1 cellular context compared by ENCODE assay signal in genomic region chr9:128723866-128724743, GRCh38.
A peak's percentile ranks its signal among the peaks of the same experiment; 100 is the strongest.
TF ChIP-seq lines count a peak whose summit lies in the region.

A gene with protein sequence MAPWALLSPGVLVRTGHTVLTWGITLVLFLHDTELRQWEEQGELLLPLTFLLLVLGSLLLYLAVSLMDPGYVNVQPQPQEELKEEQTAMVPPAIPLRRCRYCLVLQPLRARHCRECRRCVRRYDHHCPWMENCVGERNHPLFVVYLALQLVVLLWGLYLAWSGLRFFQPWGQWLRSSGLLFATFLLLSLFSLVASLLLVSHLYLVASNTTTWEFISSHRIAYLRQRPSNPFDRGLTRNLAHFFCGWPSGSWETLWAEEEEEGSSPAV (minus strand): TSS chr9:128724127. CDS start chr9:128724093, 34 bp downstream.

TF ChIP-seq in K562, 482 proteins besides CTCF, POLR2A, EP300 and RAD21 (continued from another document and continues in another):
- TF ChIP-seq, protein P1, sequence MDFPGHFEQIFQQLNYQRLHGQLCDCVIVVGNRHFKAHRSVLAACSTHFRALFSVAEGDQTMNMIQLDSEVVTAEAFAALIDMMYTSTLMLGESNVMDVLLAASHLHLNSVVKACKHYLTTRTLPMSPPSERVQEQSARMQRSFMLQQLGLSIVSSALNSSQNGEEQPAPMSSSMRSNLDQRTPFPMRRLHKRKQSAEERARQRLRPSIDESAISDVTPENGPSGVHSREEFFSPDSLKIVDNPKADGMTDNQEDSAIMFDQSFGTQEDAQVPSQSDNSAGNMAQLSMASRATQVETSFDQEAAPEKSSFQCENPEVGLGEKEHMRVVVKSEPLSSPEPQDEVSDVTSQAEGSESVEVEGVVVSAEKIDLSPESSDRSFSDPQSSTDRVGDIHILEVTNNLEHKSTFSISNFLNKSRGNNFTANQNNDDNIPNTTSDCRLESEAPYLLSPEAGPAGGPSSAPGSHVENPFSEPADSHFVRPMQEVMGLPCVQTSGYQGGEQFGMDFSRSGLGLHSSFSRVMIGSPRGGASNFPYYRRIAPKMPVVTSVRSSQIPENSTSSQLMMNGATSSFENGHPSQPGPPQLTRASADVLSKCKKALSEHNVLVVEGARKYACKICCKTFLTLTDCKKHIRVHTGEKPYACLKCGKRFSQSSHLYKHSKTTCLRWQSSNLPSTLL (IDR thresholded peaks at IDR 0.05): 0 out of 2 replicates have a peak, but pooled peaks have one; percentile 30
- TF ChIP-seq PCBP1 (IDR thresholded peaks at IDR 0.05; ENCODE audit: low read depth, low read length, poor library complexity, severe bottlenecking): peak; percentile 55
- TF ChIP-seq KDM2B (CRISPR knock-in tag; IDR thresholded peaks at IDR 0.05): no peak
- TF ChIP-seq HDAC1 (IDR thresholded peaks at IDR 0.05): peak in 1 of 2 experiments; percentile 72; a peak in 2 of 4 replicates
- peak; percentile 71 for TF ChIP-seq RB1 (IDR thresholded peaks at IDR 0.05; ENCODE audit: low read depth)
- TF ChIP-seq RNF2 (IDR thresholded peaks at IDR 0.05): no peak; the same call in 1 of the 2 replicates
- TF ChIP-seq SP1 (CRISPR knock-in tag; IDR thresholded peaks at IDR 0.05): peak; percentile 96
- peak; percentile 46 for TF ChIP-seq HNRNPLL (IDR thresholded peaks at IDR 0.05; ENCODE audit: low read depth, low read length, poor library complexity, severe bottlenecking)
- TF ChIP-seq, protein P2, sequence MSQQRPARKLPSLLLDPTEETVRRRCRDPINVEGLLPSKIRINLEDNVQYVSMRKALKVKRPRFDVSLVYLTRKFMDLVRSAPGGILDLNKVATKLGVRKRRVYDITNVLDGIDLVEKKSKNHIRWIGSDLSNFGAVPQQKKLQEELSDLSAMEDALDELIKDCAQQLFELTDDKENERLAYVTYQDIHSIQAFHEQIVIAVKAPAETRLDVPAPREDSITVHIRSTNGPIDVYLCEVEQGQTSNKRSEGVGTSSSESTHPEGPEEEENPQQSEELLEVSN (IDR thresholded peaks at IDR 0.05; ENCODE audit: borderline replicate concordance in 1 of 2, extremely low read depth in 1 of 2, insufficient read depth in 1 of 2, insufficient read length in 1 of 2, low read depth in 1 of 2, low read length in 1 of 2, poor library complexity in 1 of 2, severe bottlenecking in 1 of 2): peak; percentile 35 to 72
- 0 out of 2 replicates have a peak, but pooled peaks have one; percentile 22 for TF ChIP-seq MEF2D (tag; conservative IDR thresholded peaks at IDR 0.05; ENCODE audit: low read depth)
- peak; percentile 92 for TF ChIP-seq CHD1 (IDR thresholded peaks at IDR 0.05; ENCODE audit: low read length)
- TF ChIP-seq ZFX (CRISPR knock-in tag; IDR thresholded peaks at IDR 0.05): peak; percentile 47
- TF ChIP-seq, protein P3, sequence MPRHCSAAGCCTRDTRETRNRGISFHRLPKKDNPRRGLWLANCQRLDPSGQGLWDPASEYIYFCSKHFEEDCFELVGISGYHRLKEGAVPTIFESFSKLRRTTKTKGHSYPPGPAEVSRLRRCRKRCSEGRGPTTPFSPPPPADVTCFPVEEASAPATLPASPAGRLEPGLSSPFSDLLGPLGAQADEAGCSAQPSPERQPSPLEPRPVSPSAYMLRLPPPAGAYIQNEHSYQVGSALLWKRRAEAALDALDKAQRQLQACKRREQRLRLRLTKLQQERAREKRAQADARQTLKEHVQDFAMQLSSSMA (CRISPR knock-in tag; IDR thresholded peaks at IDR 0.05): 0 out of 2 replicates have a peak, but pooled peaks have one; percentile 66
- TF ChIP-seq, protein P4, sequence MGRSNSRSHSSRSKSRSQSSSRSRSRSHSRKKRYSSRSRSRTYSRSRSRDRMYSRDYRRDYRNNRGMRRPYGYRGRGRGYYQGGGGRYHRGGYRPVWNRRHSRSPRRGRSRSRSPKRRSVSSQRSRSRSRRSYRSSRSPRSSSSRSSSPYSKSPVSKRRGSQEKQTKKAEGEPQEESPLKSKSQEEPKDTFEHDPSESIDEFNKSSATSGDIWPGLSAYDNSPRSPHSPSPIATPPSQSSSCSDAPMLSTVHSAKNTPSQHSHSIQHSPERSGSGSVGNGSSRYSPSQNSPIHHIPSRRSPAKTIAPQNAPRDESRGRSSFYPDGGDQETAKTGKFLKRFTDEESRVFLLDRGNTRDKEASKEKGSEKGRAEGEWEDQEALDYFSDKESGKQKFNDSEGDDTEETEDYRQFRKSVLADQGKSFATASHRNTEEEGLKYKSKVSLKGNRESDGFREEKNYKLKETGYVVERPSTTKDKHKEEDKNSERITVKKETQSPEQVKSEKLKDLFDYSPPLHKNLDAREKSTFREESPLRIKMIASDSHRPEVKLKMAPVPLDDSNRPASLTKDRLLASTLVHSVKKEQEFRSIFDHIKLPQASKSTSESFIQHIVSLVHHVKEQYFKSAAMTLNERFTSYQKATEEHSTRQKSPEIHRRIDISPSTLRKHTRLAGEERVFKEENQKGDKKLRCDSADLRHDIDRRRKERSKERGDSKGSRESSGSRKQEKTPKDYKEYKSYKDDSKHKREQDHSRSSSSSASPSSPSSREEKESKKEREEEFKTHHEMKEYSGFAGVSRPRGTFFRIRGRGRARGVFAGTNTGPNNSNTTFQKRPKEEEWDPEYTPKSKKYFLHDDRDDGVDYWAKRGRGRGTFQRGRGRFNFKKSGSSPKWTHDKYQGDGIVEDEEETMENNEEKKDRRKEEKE (IDR thresholded peaks at IDR 0.05; ENCODE audit: borderline replicate concordance in 1 of 2, control insufficient read depth in 1 of 2, low read depth in 2 of 2, low read length in 1 of 2): 0 out of 4 replicates have a peak, but pooled peaks have one; percentile 40 to 45
- TF ChIP-seq RBBP5 (IDR thresholded peaks at IDR 0.05; ENCODE audit: borderline replicate concordance, insufficient read depth, low read length, poor library complexity, severe bottlenecking): peak; percentile 37
- no peak for TF ChIP-seq ZNF3 (CRISPR knock-in tag; IDR thresholded peaks at IDR 0.05)
- TF ChIP-seq HDAC2 (IDR thresholded peaks at IDR 0.05): peak; percentile 99
- no peak for TF ChIP-seq HEY1 (CRISPR knock-in tag; IDR thresholded peaks at IDR 0.05; ENCODE audit: borderline replicate concordance)
- TF ChIP-seq FOXP1 (CRISPR knock-in tag; IDR thresholded peaks at IDR 0.05): peak; percentile 10; the same call in 1 of the 2 replicates
- no peak for TF ChIP-seq SMAD1 (IDR thresholded peaks at IDR 0.05; ENCODE audit: low read depth, low read length, partially characterized antibody)
- TF ChIP-seq MCM5 (IDR thresholded peaks at IDR 0.05; ENCODE audit: low read depth): no peak
- no peak for TF ChIP-seq HMG20B (CRISPR knock-in tag; IDR thresholded peaks at IDR 0.05)
- TF ChIP-seq NONO (IDR thresholded peaks at IDR 0.05; ENCODE audit: low read depth in 2 of 2, low read length in 1 of 2): peak in 1 of 2 experiments; percentile 50; a peak in 1 of 4 replicates
- TF ChIP-seq FUS (optimal IDR thresholded peaks at IDR 0.05; ENCODE audit: low read depth, low read length): peak; percentile 21
- peak; percentile 33 for TF ChIP-seq NEUROD1 (IDR thresholded peaks at IDR 0.05; ENCODE audit: borderline replicate concordance, low read depth, low read length, partially characterized antibody)
- TF ChIP-seq PTTG1 (tag; IDR thresholded peaks at IDR 0.05; ENCODE audit: low read depth): no peak
- TF ChIP-seq NR4A1 (CRISPR knock-in tag; IDR thresholded peaks at IDR 0.05): no peak
- no peak for TF ChIP-seq NR4A1 (tag; IDR thresholded peaks at IDR 0.05)
- peak; percentile 34; the same call in 1 of the 2 replicates for TF ChIP-seq NFATC3 (IDR thresholded peaks at IDR 0.05)
- TF ChIP-seq ARNT (IDR thresholded peaks at IDR 0.05): peak in 1 of 2 experiments; percentile 63; a peak in 1 of 4 replicates
- TF ChIP-seq NCOA4 (IDR thresholded peaks at IDR 0.05; ENCODE audit: partially characterized antibody): peak; percentile 85
- peak; percentile 72; the same call in 1 of the 2 replicates for TF ChIP-seq MIER1 (IDR thresholded peaks at IDR 0.05; ENCODE audit: low read depth)
- no peak; the same call in 1 of the 2 replicates for TF ChIP-seq ZNF830 (CRISPR knock-in tag; IDR thresholded peaks at IDR 0.05)
- TF ChIP-seq, protein P5, sequence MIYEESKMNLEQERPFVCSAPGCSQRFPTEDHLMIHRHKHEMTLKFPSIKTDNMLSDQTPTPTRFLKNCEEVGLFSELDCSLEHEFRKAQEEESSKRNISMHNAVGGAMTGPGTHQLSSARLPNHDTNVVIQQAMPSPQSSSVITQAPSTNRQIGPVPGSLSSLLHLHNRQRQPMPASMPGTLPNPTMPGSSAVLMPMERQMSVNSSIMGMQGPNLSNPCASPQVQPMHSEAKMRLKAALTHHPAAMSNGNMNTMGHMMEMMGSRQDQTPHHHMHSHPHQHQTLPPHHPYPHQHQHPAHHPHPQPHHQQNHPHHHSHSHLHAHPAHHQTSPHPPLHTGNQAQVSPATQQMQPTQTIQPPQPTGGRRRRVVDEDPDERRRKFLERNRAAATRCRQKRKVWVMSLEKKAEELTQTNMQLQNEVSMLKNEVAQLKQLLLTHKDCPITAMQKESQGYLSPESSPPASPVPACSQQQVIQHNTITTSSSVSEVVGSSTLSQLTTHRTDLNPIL (CRISPR knock-in tag; IDR thresholded peaks at IDR 0.05): no peak
- peak; percentile 73 for TF ChIP-seq GABPA (tag; conservative IDR thresholded peaks at IDR 0.05; ENCODE audit: low read depth)
- TF ChIP-seq, protein P6, sequence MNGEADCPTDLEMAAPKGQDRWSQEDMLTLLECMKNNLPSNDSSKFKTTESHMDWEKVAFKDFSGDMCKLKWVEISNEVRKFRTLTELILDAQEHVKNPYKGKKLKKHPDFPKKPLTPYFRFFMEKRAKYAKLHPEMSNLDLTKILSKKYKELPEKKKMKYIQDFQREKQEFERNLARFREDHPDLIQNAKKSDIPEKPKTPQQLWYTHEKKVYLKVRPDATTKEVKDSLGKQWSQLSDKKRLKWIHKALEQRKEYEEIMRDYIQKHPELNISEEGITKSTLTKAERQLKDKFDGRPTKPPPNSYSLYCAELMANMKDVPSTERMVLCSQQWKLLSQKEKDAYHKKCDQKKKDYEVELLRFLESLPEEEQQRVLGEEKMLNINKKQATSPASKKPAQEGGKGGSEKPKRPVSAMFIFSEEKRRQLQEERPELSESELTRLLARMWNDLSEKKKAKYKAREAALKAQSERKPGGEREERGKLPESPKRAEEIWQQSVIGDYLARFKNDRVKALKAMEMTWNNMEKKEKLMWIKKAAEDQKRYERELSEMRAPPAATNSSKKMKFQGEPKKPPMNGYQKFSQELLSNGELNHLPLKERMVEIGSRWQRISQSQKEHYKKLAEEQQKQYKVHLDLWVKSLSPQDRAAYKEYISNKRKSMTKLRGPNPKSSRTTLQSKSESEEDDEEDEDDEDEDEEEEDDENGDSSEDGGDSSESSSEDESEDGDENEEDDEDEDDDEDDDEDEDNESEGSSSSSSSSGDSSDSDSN (IDR thresholded peaks at IDR 0.05; ENCODE audit: borderline replicate concordance in 1 of 2, low read depth in 2 of 2, low read length in 2 of 2): no peak
- peak; percentile 59 for TF ChIP-seq TOE1 (IDR thresholded peaks at IDR 0.05; ENCODE audit: borderline replicate concordance)
- no peak for TF ChIP-seq TOE1 (CRISPR knock-in tag; IDR thresholded peaks at IDR 0.05; ENCODE audit: borderline replicate concordance, low read depth)
- peak; percentile 81; the same call in 1 of the 2 replicates for TF ChIP-seq PHF8 (IDR thresholded peaks at IDR 0.05; ENCODE audit: borderline replicate concordance, low read length)
- TF ChIP-seq GMEB1 (CRISPR knock-in tag; IDR thresholded peaks at IDR 0.05): peak; percentile 86
- peak; percentile 74 for TF ChIP-seq SP2 (IDR thresholded peaks at IDR 0.05; ENCODE audit: extremely low read depth, low read depth, low read length, poor library complexity, severe bottlenecking)
- peak; percentile 58; the same call in 1 of the 2 replicates for TF ChIP-seq HDGF (IDR thresholded peaks at IDR 0.05)
- TF ChIP-seq, protein P7, sequence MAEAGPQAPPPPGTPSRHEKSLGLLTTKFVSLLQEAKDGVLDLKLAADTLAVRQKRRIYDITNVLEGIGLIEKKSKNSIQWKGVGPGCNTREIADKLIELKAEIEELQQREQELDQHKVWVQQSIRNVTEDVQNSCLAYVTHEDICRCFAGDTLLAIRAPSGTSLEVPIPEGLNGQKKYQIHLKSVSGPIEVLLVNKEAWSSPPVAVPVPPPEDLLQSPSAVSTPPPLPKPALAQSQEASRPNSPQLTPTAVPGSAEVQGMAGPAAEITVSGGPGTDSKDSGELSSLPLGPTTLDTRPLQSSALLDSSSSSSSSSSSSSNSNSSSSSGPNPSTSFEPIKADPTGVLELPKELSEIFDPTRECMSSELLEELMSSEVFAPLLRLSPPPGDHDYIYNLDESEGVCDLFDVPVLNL (CRISPR knock-in tag; IDR thresholded peaks at IDR 0.05; ENCODE audit: low read depth): peak; percentile 94
- peak in 1 of 2 experiments; percentile 74; a peak in 2 of 4 replicates for TF ChIP-seq SRF (CRISPR knock-in tag; IDR thresholded peaks at IDR 0.05)
- peak; percentile 12; the same call in 1 of the 2 replicates for TF ChIP-seq HCFC1 (IDR thresholded peaks at IDR 0.05; ENCODE audit: low read depth, low read length)
- TF ChIP-seq ETV5 (CRISPR knock-in tag; IDR thresholded peaks at IDR 0.05; ENCODE audit: low read depth): peak; percentile 13; the same call in 1 of the 2 replicates
- no peak for TF ChIP-seq ZNF274 (IDR thresholded peaks at IDR 0.05; ENCODE audit: borderline replicate concordance, low read depth, low read length)
- TF ChIP-seq EP400 (IDR thresholded peaks at IDR 0.05): peak; percentile 27; the same call in 1 of the 2 replicates
- no peak for TF ChIP-seq CBX2 (IDR thresholded peaks at IDR 0.05; ENCODE audit: insufficient read depth, low read length, poor library complexity, severe bottlenecking)
- no peak for TF ChIP-seq CHAMP1 (IDR thresholded peaks at IDR 0.05)
- TF ChIP-seq FOS (IDR thresholded peaks at IDR 0.05; ENCODE audit: extremely low read depth, insufficient read length): peak; percentile 87
